Comparison of ENCODE assay signal across 23 cellular contexts in genomic region chr7:64516451-64516850, GRCh38.
"Had no signal": no experiment of that assay in that cellular context is flagged by ENCODE, and none has a peak within 500 bp of the region (broad histone marks: within the 10 kb centered on the region; RNA-seq: fewer than 3 reads in every experiment).

No MANE protein-coding gene starts in this region.

- H3K4me3 Mint-ChIP-seq: activated CD4-positive, alpha-beta memory T cell treated with anti-CD3 and anti-CD28 coated beads, Interleukin-2, amount 10 ng/mL, durations not matched to agents 7 days and 5 days; activated CD4-positive, alpha-beta T cell treated with anti-CD3 and anti-CD28 coated beads, Interleukin-2, amount 10 ng/mL, durations not matched to agents 24 days and 14 days; activated T-helper 1 cell treated with anti-CD3 and anti-CD28 coated beads, Interleukin-12 subunit alpha, Interleukin-12 subunit beta, Interleukin-2, Interleukin-4 antibody, amounts not matched to agents 30 ng/mL and 10 ng/mL and 1 ng/mL, durations not matched to agents 14 hours and 24 hours and 36 hours; natural killer cell; stimulated activated naive CD8-positive, alpha-beta T cell treated with anti-CD3 and anti-CD28 coated beads, Interleukin-15, amount 100 ng/mL, for 72 hours had no signal

- H3K27ac Mint-ChIP-seq: activated CD4-positive, alpha-beta memory T cell treated with anti-CD3 and anti-CD28 coated beads, Interleukin-2, amount 10 ng/mL, durations not matched to agents 7 days and 5 days; activated CD4-positive, alpha-beta T cell treated with anti-CD3 and anti-CD28 coated beads, Interleukin-2, amount 10 ng/mL, durations not matched to agents 24 days and 14 days; activated naive CD4-positive, alpha-beta T cell treated with anti-CD3 and anti-CD28 coated beads, Interleukin-2, amount 50 U/mL, for 72 hours; activated T-helper 1 cell treated with anti-CD3 and anti-CD28 coated beads, Interleukin-12 subunit alpha, Interleukin-12 subunit beta, Interleukin-2, Interleukin-4 antibody, amounts not matched to agents 30 ng/mL and 10 ng/mL and 1 ng/mL, durations not matched to agents 14 hours and 24 hours and 36 hours; natural killer cell; progenitor cell of endocrine pancreas had no signal

- H3K4me1 Mint-ChIP-seq: activated CD4-positive, alpha-beta memory T cell treated with anti-CD3 and anti-CD28 coated beads, Interleukin-2, amount 10 ng/mL, durations not matched to agents 7 days and 5 days; activated CD4-positive, alpha-beta T cell treated with anti-CD3 and anti-CD28 coated beads, Interleukin-2, amount 10 ng/mL, durations not matched to agents 24 days and 14 days; stimulated activated naive CD8-positive, alpha-beta T cell treated with anti-CD3 and anti-CD28 coated beads, Interleukin-15, amount 100 ng/mL, for 72 hours had no signal

- H3K27me3 ChIP-seq: adrenal gland, foreskin keratinocyte, left lung, right atrium auricular region, suprapubic skin, transverse colon had no signal

- H3K27ac ChIP-seq: foreskin keratinocyte, left lung, right atrium auricular region, suprapubic skin had no signal

- DNase-seq: activated CD4-positive, alpha-beta memory T cell treated with anti-CD3 and anti-CD28 coated beads, Interleukin-2, amount 10 ng/mL, durations not matched to agents 7 days and 5 days; activated CD4-positive, alpha-beta T cell treated with anti-CD3 and anti-CD28 coated beads, Interleukin-2, amount 10 ng/mL, durations not matched to agents 24 days and 14 days; activated gamma-delta T cell treated with Interleukin-2 at 50 U/mL for 16 hours; activated T-cell treated with anti-CD3 and anti-CD28 coated beads for 4 hours; adrenal gland; cerebellar nuclear complex; erythroblast; foreskin keratinocyte; kidney glomerular epithelial cell; left lung; natural killer cell; stimulated activated CD4-positive, alpha-beta T cell treated with anti-CD3 and anti-CD28 coated beads, Interleukin-12 subunit alpha, Interleukin-12 subunit beta, amount 100 ng/mL, for 4 hours; stimulated activated CD4-positive, alpha-beta T cell treated with anti-CD3 and anti-CD28 coated beads, Interleukin-4, amount 100 ng/mL, for 4 hours; stimulated activated naive CD8-positive, alpha-beta T cell treated with anti-CD3 and anti-CD28 coated beads, Interleukin-15, amount 100 ng/mL, for 72 hours; transverse colon had no signal

- H3K4me1 ChIP-seq: adrenal gland, foreskin keratinocyte, left lung, suprapubic skin, transverse colon had no signal

- H3K36me3 ChIP-seq: adrenal gland had no signal

- H3K27me3 Mint-ChIP-seq: activated CD4-positive, alpha-beta memory T cell treated with anti-CD3 and anti-CD28 coated beads, Interleukin-2, amount 10 ng/mL, durations not matched to agents 7 days and 5 days; activated CD4-positive, alpha-beta T cell treated with anti-CD3 and anti-CD28 coated beads, Interleukin-2, amount 10 ng/mL, durations not matched to agents 24 days and 14 days; progenitor cell of endocrine pancreas; stimulated activated naive CD8-positive, alpha-beta T cell treated with anti-CD3 and anti-CD28 coated beads, Interleukin-15, amount 100 ng/mL, for 72 hours had no signal

- H3K4me3 ChIP-seq: adrenal gland, coronary artery, left lung, lung, right atrium auricular region, suprapubic skin, transverse colon had no signal

- ATAC-seq: activated CD4-positive, CD25-positive, alpha-beta regulatory T cell treated with anti-CD3 and anti-CD28 coated beads, Interleukin-2, amount 50 U/mL, for 24 hours; activated naive CD4-positive, alpha-beta T cell treated with anti-CD3 and anti-CD28 coated beads, Interleukin-2, amount 50 U/mL, for 72 hours; foreskin keratinocyte; left lung; natural killer cell; stimulated activated naive CD8-positive, alpha-beta T cell treated with anti-CD3 and anti-CD28 coated beads, Interleukin-15, amount 100 ng/mL, for 72 hours had no signal
